13 cellular contexts compared by ENCODE assay signal in the genomic region with DNA sequence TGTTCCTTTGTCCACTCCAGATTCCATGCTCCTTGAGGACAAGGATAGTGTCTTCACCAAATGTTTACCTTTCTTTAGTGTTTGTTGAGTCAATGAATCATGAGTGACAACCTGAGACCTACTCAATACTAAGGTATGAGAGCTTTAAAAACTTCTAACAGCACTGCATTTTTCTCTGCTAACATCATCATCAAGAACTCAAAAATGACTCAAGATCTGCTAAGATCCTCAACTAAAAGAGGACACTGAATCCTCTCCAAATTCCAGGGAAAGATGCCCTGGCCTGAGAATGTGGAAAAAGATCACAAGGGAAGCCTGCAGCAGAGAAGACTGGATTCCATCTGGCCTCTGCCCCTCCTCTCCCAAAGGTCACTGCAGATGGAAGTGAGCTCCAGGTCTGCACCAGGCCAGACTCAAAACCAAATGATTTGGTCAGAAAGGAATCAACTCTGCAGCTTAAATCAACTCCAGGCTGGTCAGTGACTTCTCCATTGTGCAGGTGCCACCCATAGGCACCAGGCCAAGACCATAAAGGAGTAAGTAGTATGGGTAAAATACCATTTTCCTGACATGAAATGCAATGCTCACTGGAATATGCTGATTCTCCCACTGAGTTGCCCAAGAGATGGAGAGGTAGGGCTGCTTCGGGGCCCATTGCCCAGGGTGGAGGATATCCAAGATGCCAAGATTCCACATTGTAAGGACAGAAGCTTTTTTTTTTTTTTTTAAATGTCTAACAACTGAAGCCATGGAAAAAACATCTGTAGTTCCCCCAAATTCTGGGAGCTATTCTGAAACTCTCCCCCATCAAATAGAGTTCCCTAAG.
DNase-seq lines count a peak whose midpoint lies in the region; ATAC-seq, FAIRE-seq and TF ChIP-seq lines count a peak whose summit lies in the region.
"Had no signal": no experiment of that assay in that cellular context is flagged by ENCODE, and none has a peak within 500 bp of the region (broad histone marks: within the 10 kb centered on the region; RNA-seq: fewer than 3 reads in every experiment).

No MANE protein-coding gene starts in this region.

- H3K9me3 ChIP-seq in HepG2 (ENCODE audit: low read length) (no peaks in the 10 kb centered on the region), right atrium auricular region (no peaks in the 10 kb centered on the region)
- H3K9me3 ChIP-seq: tibial artery had no signal

- WGBS in HepG2 (ENCODE audit: low lambda C conversion rate), result 63% methylated on average over 1 of the region's 1 CpG

- no peak overlapping the region for H3K4me3 ChIP-seq in AG10803 (ENCODE audit: low read length)
- no peak overlapping the region for H3K4me3 ChIP-seq in brain microvascular endothelial cell (ENCODE audit: low read depth, low read length)
- H3K4me3 ChIP-seq in HepG2 (replicated peaks in 1 of 3; ENCODE audit: insufficient read depth in 1 of 3, low read depth in 2 of 3, low read length in 3 of 3), result no peak overlapping the region
- no peak overlapping the region for H3K4me3 ChIP-seq in right atrium auricular region
- H3K4me3 ChIP-seq: tibial artery had no signal

- no peak overlapping the region for H3K4me2 ChIP-seq in HepG2 (ENCODE audit: low read depth, low read length)

- no peak for TF ChIP-seq POLR2A in HepG2 (IDR thresholded peaks at IDR 0.05; ENCODE audit: insufficient read depth in 1 of 2, low read depth in 2 of 2, low read length in 2 of 2)

- DNase-seq in AG10803 (ENCODE audit: low read depth) (peak; percentile 89), brain microvascular endothelial cell (peak; percentile 28), HepG2 (ENCODE audit: low spot score) (peak; percentile 5), right atrium auricular region (ENCODE audit: low spot score) (no peak), cerebellar cortex (ENCODE audit: low spot score) (no peak)
- DNase-seq: effector memory CD4-positive, alpha-beta T cell; NCI-H1092; SHP77; stimulated activated CD4-positive, alpha-beta T cell treated with anti-CD3 and anti-CD28 coated beads, Interleukin-1b, Interleukin-23, amount 100 ng/mL, for 48 hours; tibial artery had no signal

- H3K36me3 ChIP-seq in brain microvascular endothelial cell (replicated peaks), result no peaks in the 10 kb centered on the region
- H3K36me3 ChIP-seq in HepG2 (replicated peaks in 1 of 2; ENCODE audit: control insufficient read depth in 1 of 2, insufficient read depth in 2 of 2, low read length in 2 of 2), result no peaks in the 10 kb centered on the region
- no peaks in the 10 kb centered on the region for H3K36me3 ChIP-seq in right atrium auricular region
- H3K36me3 ChIP-seq: tibial artery had no signal

- intact Hi-C loops in HepG2 (cut with micrococcal nuclease; ENCODE audit: unreplicated experiment), result no loop called here

- peak; percentile 50; the same call in 1 of the 2 replicates for TF ChIP-seq EP300 in Ishikawa (IDR thresholded peaks at IDR 0.05; ENCODE audit: borderline replicate concordance)
- no peak for TF ChIP-seq EP300 in HepG2 (IDR thresholded peaks at IDR 0.05; ENCODE audit: low read depth in 2 of 2, low read length in 2 of 2)
- no peak for TF ChIP-seq EP300 in HepG2 (CRISPR knock-in tag; IDR thresholded peaks at IDR 0.05; ENCODE audit: borderline replicate concordance)

- H3K27ac ChIP-seq in brain microvascular endothelial cell (no peak overlapping the region), HepG2 (ENCODE audit: extremely low read length, insufficient read depth, low read length) (no peak overlapping the region), right atrium auricular region (no peak overlapping the region)
- H3K27ac ChIP-seq: tibial artery had no signal

- H3K9ac ChIP-seq in HepG2 (ENCODE audit: insufficient read depth, low read depth, low read length), result no peak overlapping the region

- ATAC-seq in HepG2 (no peak), GM18517 (IDR thresholded peaks at IDR 0.05; ENCODE audit: unreplicated experiment) (no peak), GM18907 (IDR thresholded peaks at IDR 0.05; ENCODE audit: unreplicated experiment) (no peak)

- TF ChIP-seq CTCF in AG10803 (conservative IDR thresholded peaks at IDR 0.05; ENCODE audit: low read length) (no peak), brain microvascular endothelial cell (IDR thresholded peaks at IDR 0.05; ENCODE audit: low read depth, low read length, missing control alignments) (no peak), HepG2 (CRISPR knock-in tag; IDR thresholded peaks at IDR 0.05) (no peak), right atrium auricular region (IDR thresholded peaks at IDR 0.05) (no peak)

- no TSS peak for BruUV-seq in HepG2 (replicated peaks; lab: Mats Ljungman, UMichigan)

- H3K79me2 ChIP-seq in HepG2 (ENCODE audit: insufficient read depth, low read length), result no peaks in the 10 kb centered on the region

- FAIRE-seq in HepG2 (lab: Jason Lieb, UNC), result no peak

- H3K4me1 ChIP-seq in HepG2 (ENCODE audit: insufficient read depth, low read length), result no peaks in the 10 kb centered on the region
- H3K4me1 ChIP-seq in right atrium auricular region, result peaks cover 0 to 13% of the 10 kb centered on the region in 2 donors

- POLR2A ChIA-PET in HepG2 (lab: Yijun Ruan, JAX), result no interaction called here

- no peaks in the 10 kb centered on the region for H3K27me3 ChIP-seq in brain microvascular endothelial cell (replicated peaks)
- no peaks in the 10 kb centered on the region for H3K27me3 ChIP-seq in HepG2 (ENCODE audit: control insufficient read depth in 1 of 2, insufficient read depth in 2 of 2, low read length in 2 of 2)
- no peaks in the 10 kb centered on the region for H3K27me3 ChIP-seq in right atrium auricular region
- H3K27me3 ChIP-seq: tibial artery had no signal

- in situ Hi-C loops in brain microvascular endothelial cell (cut with HindIII; ENCODE audit: low pct_ligation_motif_present, low sequenced_read_pairs) (no loop called here), HepG2 (cut with HindIII; ENCODE audit: extremely low pct_ligation_motif_present, low pct_unique_long_range_greater_than_20kb) (no loop called here)

- no peak for TF ChIP-seq RAD21 in Ishikawa (IDR thresholded peaks at IDR 0.05; ENCODE audit: low read depth)
- TF ChIP-seq RAD21 in HepG2 (CRISPR knock-in tag; IDR thresholded peaks at IDR 0.05), result no peak

- H4K20me1 ChIP-seq in HepG2 (ENCODE audit: insufficient read depth, low read length), result no peaks in the 10 kb centered on the region

- CTCF ChIA-PET in HepG2 (lab: Yijun Ruan, JAX; ENCODE audit: low intra/inter-chr PET ratio, low total read pairs), result no interaction called here

- H2AFZ ChIP-seq in HepG2 (ENCODE audit: low read length), result no peak overlapping the region

TF ChIP-seq in Ishikawa, 13 proteins besides CTCF, POLR2A, EP300 and RAD21:
- TF ChIP-seq TEAD4 (IDR thresholded peaks at IDR 0.05) (peak; percentile 77), ZBTB7A (IDR thresholded peaks at IDR 0.05; ENCODE audit: low read depth) (no peak), NFIC (IDR thresholded peaks at IDR 0.05) (peak; percentile 67), TCF12 (IDR thresholded peaks at IDR 0.05; ENCODE audit: low read depth) (0 out of 2 replicates have a peak, but pooled peaks have one; percentile 43), EGR1 (IDR thresholded peaks at IDR 0.05) (no peak), TAF1 (IDR thresholded peaks at IDR 0.05; ENCODE audit: low read depth) (no peak)
- TF ChIP-seq, protein P1, sequence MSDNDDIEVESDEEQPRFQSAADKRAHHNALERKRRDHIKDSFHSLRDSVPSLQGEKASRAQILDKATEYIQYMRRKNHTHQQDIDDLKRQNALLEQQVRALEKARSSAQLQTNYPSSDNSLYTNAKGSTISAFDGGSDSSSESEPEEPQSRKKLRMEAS (IDR thresholded peaks at IDR 0.05), result no peak

TF ChIP-seq in HepG2, 621 proteins besides CTCF, POLR2A, EP300 and RAD21 (continues in another document):
- no peak for TF ChIP-seq ZNF7 (CRISPR knock-in tag; IDR thresholded peaks at IDR 0.05)
- no peak for TF ChIP-seq MAFK (conservative IDR thresholded peaks at IDR 0.05 in 1 of 2, IDR thresholded peaks at IDR 0.05 in 1 of 2; ENCODE audit: low read length in 2 of 2)
- TF ChIP-seq, protein P2, sequence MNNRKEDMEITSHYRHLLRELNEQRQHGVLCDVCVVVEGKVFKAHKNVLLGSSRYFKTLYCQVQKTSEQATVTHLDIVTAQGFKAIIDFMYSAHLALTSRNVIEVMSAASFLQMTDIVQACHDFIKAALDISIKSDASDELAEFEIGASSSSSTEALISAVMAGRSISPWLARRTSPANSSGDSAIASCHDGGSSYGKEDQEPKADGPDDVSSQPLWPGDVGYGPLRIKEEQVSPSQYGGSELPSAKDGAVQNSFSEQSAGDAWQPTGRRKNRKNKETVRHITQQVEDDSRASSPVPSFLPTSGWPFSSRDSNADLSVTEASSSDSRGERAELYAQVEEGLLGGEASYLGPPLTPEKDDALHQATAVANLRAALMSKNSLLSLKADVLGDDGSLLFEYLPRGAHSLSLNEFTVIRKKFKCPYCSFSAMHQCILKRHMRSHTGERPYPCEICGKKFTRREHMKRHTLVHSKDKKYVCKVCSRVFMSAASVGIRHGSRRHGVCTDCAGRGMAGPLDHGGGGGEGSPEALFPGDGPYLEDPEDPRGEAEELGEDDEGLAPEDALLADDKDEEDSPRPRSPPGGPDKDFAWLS (CRISPR knock-in tag; IDR thresholded peaks at IDR 0.05; ENCODE audit: borderline replicate concordance), result no peak
- TF ChIP-seq, protein P3, sequence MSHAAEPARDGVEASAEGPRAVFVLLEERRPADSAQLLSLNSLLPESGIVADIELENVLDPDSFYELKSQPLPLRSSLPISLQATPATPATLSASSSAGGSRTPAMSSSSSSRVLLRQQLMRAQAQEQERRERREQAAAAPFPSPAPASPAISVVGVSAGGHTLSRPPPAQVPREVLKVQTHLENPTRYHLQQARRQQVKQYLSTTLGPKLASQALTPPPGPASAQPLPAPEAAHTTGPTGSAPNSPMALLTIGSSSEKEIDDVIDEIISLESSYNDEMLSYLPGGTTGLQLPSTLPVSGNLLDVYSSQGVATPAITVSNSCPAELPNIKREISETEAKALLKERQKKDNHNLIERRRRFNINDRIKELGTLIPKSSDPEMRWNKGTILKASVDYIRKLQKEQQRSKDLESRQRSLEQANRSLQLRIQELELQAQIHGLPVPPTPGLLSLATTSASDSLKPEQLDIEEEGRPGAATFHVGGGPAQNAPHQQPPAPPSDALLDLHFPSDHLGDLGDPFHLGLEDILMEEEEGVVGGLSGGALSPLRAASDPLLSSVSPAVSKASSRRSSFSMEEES (CRISPR knock-in tag; IDR thresholded peaks at IDR 0.05), result no peak
- TF ChIP-seq ZSCAN25 (CRISPR knock-in tag; IDR thresholded peaks at IDR 0.05), result no peak

Comparison
In these comparisons a context has a peak if more than half of its experiments do, and no peak if none do; other contexts are left out.
1. DNase-seq: peak in AG10803 (single experiment), brain microvascular endothelial cell (single experiment) and HepG2 (single experiment); none in right atrium auricular region (single experiment) and cerebellar cortex (single experiment).